ENCODE assay signal across 10 cellular contexts in genomic region chr11:128508785-128509518, GRCh38.
A peak's percentile ranks its signal among the peaks of the same experiment; 100 is the strongest.
DNase-seq lines count a peak whose midpoint lies in the region; ATAC-seq and TF ChIP-seq lines count a peak whose summit lies in the region.
"Had no signal": no experiment of that assay in that cellular context is flagged by ENCODE, and none has a peak within 500 bp of the region (broad histone marks: within the 10 kb centered on the region; RNA-seq: fewer than 3 reads in every experiment).

No MANE protein-coding gene starts in this region.

- H3K4me1 Mint-ChIP-seq in activated T-helper 1 cell treated with anti-CD3 and anti-CD28 coated beads, Interleukin-12 subunit alpha, Interleukin-12 subunit beta, Interleukin-2, Interleukin-4 antibody, amounts not matched to agents 30 ng/mL and 10 ng/mL and 1 ng/mL, durations not matched to agents 14 hours and 24 hours and 36 hours (ENCODE audit: low read depth): peaks cover 100% of the 10 kb centered on the region
- H3K4me1 Mint-ChIP-seq in immature natural killer cell: peaks cover 100% of the 10 kb centered on the region in 2 donors

- in situ Hi-C loops in ACHN (cut with HindIII; ENCODE audit: low pct_ligation_motif_present, low pct_unique_long_range_greater_than_20kb, low sequenced_read_pairs): no loop called here

- ATAC-seq in left ventricle myocardium superior (no peak), upper lobe of left lung (ENCODE audit: low FRiP score in 2 of 2) (peak in 1 of 2 donors; percentile 37), GM21367 (IDR thresholded peaks at IDR 0.05; ENCODE audit: unreplicated experiment) (no peak)

- peaks cover 15% of the 10 kb centered on the region for H3K36me3 ChIP-seq in right atrium auricular region
- peaks cover 0 to 14% (median 0%) of the 10 kb centered on the region in 4 donors for H3K36me3 ChIP-seq in upper lobe of left lung

- no peaks in the 10 kb centered on the region for H3K9me3 Mint-ChIP-seq in activated T-helper 1 cell treated with anti-CD3 and anti-CD28 coated beads, Interleukin-12 subunit alpha, Interleukin-12 subunit beta, Interleukin-2, Interleukin-4 antibody, amounts not matched to agents 30 ng/mL and 10 ng/mL and 1 ng/mL, durations not matched to agents 14 hours and 24 hours and 36 hours
- no peaks in the 10 kb centered on the region for H3K9me3 Mint-ChIP-seq in immature natural killer cell

- TF ChIP-seq CTCF in right atrium auricular region (IDR thresholded peaks at IDR 0.05) (no peak), upper lobe of left lung (IDR thresholded peaks at IDR 0.05) (no peak)

- H3K9me3 ChIP-seq in right atrium auricular region (no peaks in the 10 kb centered on the region), upper lobe of left lung (no peaks in the 10 kb centered on the region)
- H3K9me3 ChIP-seq: thoracic aorta had no signal

- H3K4me3 ChIP-seq in right atrium auricular region: no peak overlapping the region
- H3K4me3 ChIP-seq in upper lobe of left lung: peak overlapping the region in 1 of 4 donors; percentile 6
- H3K4me3 ChIP-seq: thoracic aorta had no signal

- peak overlapping the region; percentile 36 to 93 for H3K27ac ChIP-seq in right atrium auricular region
- peak overlapping the region; percentile 77 to 98 (median 82) for H3K27ac ChIP-seq in upper lobe of left lung

- peaks cover 1% of the 10 kb centered on the region for H3K27me3 Mint-ChIP-seq in activated T-helper 1 cell treated with anti-CD3 and anti-CD28 coated beads, Interleukin-12 subunit alpha, Interleukin-12 subunit beta, Interleukin-2, Interleukin-4 antibody, amounts not matched to agents 30 ng/mL and 10 ng/mL and 1 ng/mL, durations not matched to agents 14 hours and 24 hours and 36 hours (ENCODE audit: insufficient read depth)
- H3K27me3 Mint-ChIP-seq in immature natural killer cell (ENCODE audit: low read depth in 3 of 3): peaks cover 0 to 8% (median 7%) of the 10 kb centered on the region in 3 donors

- peaks cover 86% of the 10 kb centered on the region for H3K36me3 Mint-ChIP-seq in activated T-helper 1 cell treated with anti-CD3 and anti-CD28 coated beads, Interleukin-12 subunit alpha, Interleukin-12 subunit beta, Interleukin-2, Interleukin-4 antibody, amounts not matched to agents 30 ng/mL and 10 ng/mL and 1 ng/mL, durations not matched to agents 14 hours and 24 hours and 36 hours (ENCODE audit: low read depth)
- H3K36me3 Mint-ChIP-seq in immature natural killer cell: peaks cover 4 to 46% (median 36%) of the 10 kb centered on the region in 3 donors

- H3K4me1 ChIP-seq in right atrium auricular region: peaks cover 0 to 88% of the 10 kb centered on the region in 2 donors
- peaks cover 80 to 95% (median 89%) of the 10 kb centered on the region in 4 donors for H3K4me1 ChIP-seq in upper lobe of left lung

- WGBS in upper lobe of left lung, 2 donors: 48 to 54% methylated on average over 7 of the region's 7 CpGs

- H3K27me3 ChIP-seq in right atrium auricular region (no peaks in the 10 kb centered on the region), upper lobe of left lung (no peaks in the 10 kb centered on the region)

- peak in 1 of 4 donors; percentile 53 for TF ChIP-seq EP300 in upper lobe of left lung (IDR thresholded peaks at IDR 0.05)

- peak overlapping the region; percentile 96 for H3K4me3 Mint-ChIP-seq in activated T-helper 1 cell treated with anti-CD3 and anti-CD28 coated beads, Interleukin-12 subunit alpha, Interleukin-12 subunit beta, Interleukin-2, Interleukin-4 antibody, amounts not matched to agents 30 ng/mL and 10 ng/mL and 1 ng/mL, durations not matched to agents 14 hours and 24 hours and 36 hours
- H3K4me3 Mint-ChIP-seq in immature natural killer cell: peak overlapping the region; percentile 79 to 100 (median 96)

- peak overlapping the region; percentile 98 for H3K27ac Mint-ChIP-seq in activated T-helper 1 cell treated with anti-CD3 and anti-CD28 coated beads, Interleukin-12 subunit alpha, Interleukin-12 subunit beta, Interleukin-2, Interleukin-4 antibody, amounts not matched to agents 30 ng/mL and 10 ng/mL and 1 ng/mL, durations not matched to agents 14 hours and 24 hours and 36 hours
- peak overlapping the region; percentile 86 to 97 (median 94) for H3K27ac Mint-ChIP-seq in immature natural killer cell

- no peak for DNase-seq in right atrium auricular region (ENCODE audit: low spot score)
- no peak for DNase-seq in left ventricle myocardium superior
- no peak for DNase-seq in activated T-helper 1 cell treated with anti-CD3 and anti-CD28 coated beads, Interleukin-12 subunit alpha, Interleukin-12 subunit beta, Interleukin-2, Interleukin-4 antibody, amounts not matched to agents 30 ng/mL and 10 ng/mL and 1 ng/mL, durations not matched to agents 14 hours and 24 hours and 36 hours (ENCODE audit: low spot score)
- peak in 1 of 3 donors; percentile 3 for DNase-seq in immature natural killer cell
- peak in 1 of 2 donors; percentile 53 for DNase-seq in upper lobe of left lung
- no peak for DNase-seq in SW 1271 (lab: John Stamatoyannopoulos, UW)
- no peak for DNase-seq in ACHN
- DNase-seq: amniotic stem cell had no signal

- intact Hi-C loops in left ventricle myocardium superior (cut with micrococcal nuclease): no loop called here
- intact Hi-C loops in activated T-helper 1 cell treated with anti-CD3 and anti-CD28 coated beads, Interleukin-12 subunit alpha, Interleukin-12 subunit beta, Interleukin-2, Interleukin-4 antibody, amounts not matched to agents 30 ng/mL and 10 ng/mL and 1 ng/mL, durations not matched to agents 14 hours and 24 hours and 36 hours (cut with micrococcal nuclease): loop anchor here (1.0 to 2.0 kb wide), 4 partner anchors 7 to 186 kb away; partner anchors contain the start of gene FLI1

- no peak for TF ChIP-seq POLR2A in upper lobe of left lung (IDR thresholded peaks at IDR 0.05)
